In genomic region chr5:141417494-141418172, GRCh38 we compare ENCODE assay signal across 8 cellular contexts. TPM values are rescaled to one million over a fixed set of nuclear protein-coding genes. Genes with fewer than 3 reads are reported as not detected.
DNase-seq lines count a peak whose midpoint lies in the region; ATAC-seq and TF ChIP-seq lines count a peak whose summit lies in the region.
"Not testable (repeated sequence)": the region's sequence is repeated elsewhere in the genome, so short reads cannot be mapped to it uniquely, and the experiment has no call there.

PCDHGB7 (plus strand) TSS chr5:141417677; CDS start chr5:141417860, 183 bp downstream.

- peak; percentile 74 for ATAC-seq in GM21723 (IDR thresholded peaks at IDR 0.05; ENCODE audit: unreplicated experiment)
- peak; percentile 82 to 92 for ATAC-seq in natural killer cell treated with Interleukin-12 subunit alpha and Interleukin-12 subunit beta and Interleukin-15 and Interleukin-18, amount 100 ng/mL, for 72 hours

- peaks cover 13% of the 10 kb centered on the region; the same call in 1 of the 2 replicates for H3K9me3 ChIP-seq in ES-I3 (ENCODE audit: control insufficient read depth, insufficient read depth, low read length)
- H3K9me3 ChIP-seq in HUES6 (ENCODE audit: control insufficient read depth, insufficient read depth, low read depth, low read length): peaks cover 50% of the 10 kb centered on the region
- peaks cover 42% of the 10 kb centered on the region for H3K9me3 ChIP-seq in adipocyte (ENCODE audit: control insufficient read depth, low read length)
- peaks cover 44 to 73% (median 66%) of the 10 kb centered on the region in 5 donors for H3K9me3 ChIP-seq in subcutaneous abdominal adipose tissue (ENCODE audit: control insufficient read depth in 5 of 5, low read length in 5 of 5)

- H3K36me3 Mint-ChIP-seq in glutamatergic neuron (ENCODE audit: unreplicated experiment): peaks cover 81% of the 10 kb centered on the region
- peaks cover 30% of the 10 kb centered on the region for H3K36me3 Mint-ChIP-seq in natural killer cell treated with Interleukin-12 subunit alpha and Interleukin-12 subunit beta and Interleukin-15 and Interleukin-18, amount 100 ng/mL, for 72 hours

- H3K36me3 ChIP-seq in ES-I3 (ENCODE audit: insufficient read depth, low read length); HUES6 (ENCODE audit: control insufficient read depth, insufficient read depth, low read length); adipocyte (ENCODE audit: control insufficient read depth, insufficient read depth, low read length, severe bottlenecking); subcutaneous abdominal adipose tissue (ENCODE audit: control insufficient read depth in 5 of 5, insufficient read depth in 5 of 5, low read length in 5 of 5): not testable (repeated sequence)

- DNase-seq in SK-N-DZ (ENCODE audit: low spot score): peak; percentile 29
- peak; percentile 72 for DNase-seq in adipocyte (ENCODE audit: low read depth)
- DNase-seq in glutamatergic neuron: peak; percentile 74
- peak; percentile 76 for DNase-seq in natural killer cell treated with Interleukin-12 subunit alpha and Interleukin-12 subunit beta and Interleukin-15 and Interleukin-18, amount 100 ng/mL, for 72 hours (ENCODE audit: low spot score)

- peaks cover 22% of the 10 kb centered on the region for H3K27me3 ChIP-seq in HUES6 (ENCODE audit: control insufficient read depth, insufficient read depth, low read length)
- H3K27me3 ChIP-seq in adipocyte (replicated peaks; ENCODE audit: control insufficient read depth, insufficient read depth, low read length); subcutaneous abdominal adipose tissue (ENCODE audit: control insufficient read depth in 5 of 5, insufficient read depth in 4 of 5, low read length in 5 of 5): not testable (repeated sequence)

- H3K9ac ChIP-seq in ES-I3 (ENCODE audit: low read depth, low read length) (peak within 1 kb of the TSS; percentile 70; the same call in 1 of the 2 replicates), HUES6 (ENCODE audit: low read length) (peak within 1 kb of the TSS; percentile 59), adipocyte (ENCODE audit: low read length) (peak within 1 kb of the TSS; percentile 70), subcutaneous abdominal adipose tissue (ENCODE audit: low read length in 5 of 5) (peak within 1 kb of the TSS in 2 of 5 donors; percentile 9 to 38)

- TF ChIP-seq CTCF in glutamatergic neuron (IDR thresholded peaks at IDR 0.05; ENCODE audit: partially characterized antibody, unreplicated experiment): peak; percentile 53

- H3K27ac Mint-ChIP-seq in glutamatergic neuron (ENCODE audit: unreplicated experiment): peak within 1 kb of the TSS; percentile 94
- peak within 1 kb of the TSS in 1 of 2 donors; percentile 18 for H3K27ac Mint-ChIP-seq in natural killer cell treated with Interleukin-12 subunit alpha and Interleukin-12 subunit beta and Interleukin-15 and Interleukin-18, amount 100 ng/mL, for 72 hours

- H3K9me3 Mint-ChIP-seq in glutamatergic neuron (ENCODE audit: unreplicated experiment): peaks cover 69% of the 10 kb centered on the region
- not testable (repeated sequence) for H3K9me3 Mint-ChIP-seq in natural killer cell treated with Interleukin-12 subunit alpha and Interleukin-12 subunit beta and Interleukin-15 and Interleukin-18, amount 100 ng/mL, for 72 hours

- peaks cover 30% of the 10 kb centered on the region for H3K27me3 Mint-ChIP-seq in glutamatergic neuron (ENCODE audit: unreplicated experiment)
- peaks cover 35 to 78% of the 10 kb centered on the region in 2 donors for H3K27me3 Mint-ChIP-seq in natural killer cell treated with Interleukin-12 subunit alpha and Interleukin-12 subunit beta and Interleukin-15 and Interleukin-18, amount 100 ng/mL, for 72 hours

- peak within 1 kb of the TSS; percentile 85 for H3K4me3 ChIP-seq in HUES6 (ENCODE audit: low read depth, low read length)
- H3K4me3 ChIP-seq in adipocyte (ENCODE audit: low read length): peak within 1 kb of the TSS; percentile 81
- H3K4me3 ChIP-seq in subcutaneous abdominal adipose tissue (ENCODE audit: low read depth in 1 of 5, low read length in 5 of 5): peak within 1 kb of the TSS; percentile 45 to 68 (median 60)

- H3K4me1 ChIP-seq in ES-I3 (ENCODE audit: insufficient read depth, low read length); HUES6 (ENCODE audit: control insufficient read depth, insufficient read depth, low read length); adipocyte (ENCODE audit: control insufficient read depth, insufficient read depth, low read length): not testable (repeated sequence)
- H3K4me1 ChIP-seq in subcutaneous abdominal adipose tissue (ENCODE audit: control insufficient read depth in 5 of 5, insufficient read depth in 5 of 5, low read length in 5 of 5): peaks cover 0 to 38% (median 21%) of the 10 kb centered on the region in 5 donors

- peak within 1 kb of the TSS; percentile 92 for H3K4me3 Mint-ChIP-seq in glutamatergic neuron (ENCODE audit: unreplicated experiment)
- H3K4me3 Mint-ChIP-seq in natural killer cell treated with Interleukin-12 subunit alpha and Interleukin-12 subunit beta and Interleukin-15 and Interleukin-18, amount 100 ng/mL, for 72 hours: peak within 1 kb of the TSS; percentile 76

- not testable (repeated sequence) for H3K4me1 Mint-ChIP-seq in glutamatergic neuron (ENCODE audit: low read depth, unreplicated experiment)
- peaks cover 20 to 51% of the 10 kb centered on the region in 2 donors for H3K4me1 Mint-ChIP-seq in natural killer cell treated with Interleukin-12 subunit alpha and Interleukin-12 subunit beta and Interleukin-15 and Interleukin-18, amount 100 ng/mL, for 72 hours (ENCODE audit: low read depth in 2 of 2)

- H3K27ac ChIP-seq in HUES6 (ENCODE audit: low read depth, low read length); subcutaneous abdominal adipose tissue (ENCODE audit: low read depth, low read length): not testable (repeated sequence)

RNA-seq across cellular contexts. Expression of gene PCDHGB7, which starts in this region (rescaled TPM):
- polyA plus RNA-seq in SK-N-DZ (2014; cell fraction: cytosol; rRNA removed): 0.56 and 0.78 TPM in 2 replicates
- 0.35 and 0.36 TPM in 2 replicates for polyA plus RNA-seq in SK-N-DZ (2014; cell fraction: nucleus; rRNA removed)
- 38.6 TPM for total RNA-seq in glutamatergic neuron (ENCODE audit: unreplicated experiment)
- total RNA-seq in natural killer cell treated with Interleukin-12 subunit alpha and Interleukin-12 subunit beta and Interleukin-15 and Interleukin-18, amount 100 ng/mL, for 72 hours: under 1 TPM; 0.33 to 0.95 TPM

Comparison
In these comparisons a context has a peak if more than half of its experiments do, and no peak if none do; other contexts are left out.
1. RNA of gene PCDHGB7 (total RNA-seq): 38.6 TPM in glutamatergic neuron (single experiment); 0.33 to 0.95 TPM in natural killer cell treated with Interleukin-12 subunit alpha and Interleukin-12 subunit beta and Interleukin-15 and Interleukin-18, amount 100 ng/mL, for 72 hours; every median in the first group is over 10 times any median in the second.
2. Peak in DNase-seq and ATAC-seq in natural killer cell treated with Interleukin-12 subunit alpha and Interleukin-12 subunit beta and Interleukin-15 and Interleukin-18, amount 100 ng/mL, for 72 hours; RNA of the gene not detected or under 1 TPM.
3. Peak in every context shown above with its lines, with median percentiles within 50 percentile points of each other: H3K4me3 ChIP-seq and DNase-seq.